In the genomic region with DNA sequence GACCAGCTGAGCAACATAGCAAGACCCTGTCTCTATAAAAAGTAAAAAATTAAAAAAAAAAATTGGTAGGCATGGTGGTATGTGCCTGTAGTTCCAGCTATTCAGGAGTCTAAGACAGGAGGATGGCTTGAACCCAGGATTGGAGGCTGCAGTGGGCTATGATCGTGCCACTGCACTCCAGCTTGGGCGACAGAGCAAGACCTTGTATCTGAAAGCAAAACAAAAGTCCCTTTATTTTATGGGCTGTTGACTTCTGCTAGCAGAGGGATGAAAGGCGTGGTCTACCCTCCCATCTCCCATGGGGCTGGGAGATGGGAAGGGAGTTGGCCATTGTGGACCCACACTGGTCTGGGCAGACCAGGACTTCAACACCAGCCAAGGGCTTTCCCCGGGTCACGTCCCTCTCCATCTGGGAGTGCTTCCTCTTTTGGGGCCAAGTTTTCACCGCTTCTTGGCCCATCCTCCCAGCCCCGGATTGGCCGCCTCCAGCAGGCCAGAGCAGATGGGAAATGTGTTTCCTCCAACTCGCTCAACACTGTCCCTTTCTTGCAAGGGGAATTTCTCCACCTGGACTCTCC, we compare ENCODE assay signal across 11 cellular contexts. TPM values are rescaled to one million over a fixed set of nuclear protein-coding genes. Genes with fewer than 3 reads are reported as not detected.
A peak's percentile ranks its signal among the peaks of the same experiment; 100 is the strongest.
DNase-seq lines count a peak whose midpoint lies in the region; ATAC-seq and TF ChIP-seq lines count a peak whose summit lies in the region.
"Had no signal": no experiment of that assay in that cellular context is flagged by ENCODE, and none has a peak within 500 bp of the region (broad histone marks: within the 10 kb centered on the region; RNA-seq: fewer than 3 reads in every experiment).

No MANE protein-coding gene starts in this region.

- CTCF ChIA-PET in activated CD8-positive, alpha-beta memory T cell treated with anti-CD3 and anti-CD28 coated beads, Interleukin-2, amount 10 ng/mL, durations not matched to agents 7 days and 5 days (lab: Charles Lee) = interaction anchor here (0.7 kb wide), 1 partner anchor 24 kb away, joined by 3 read pairs; no protein-coding TSS in a partner anchor

- H3K27me3 Mint-ChIP-seq in activated CD8-positive, alpha-beta memory T cell treated with anti-CD3 and anti-CD28 coated beads, Interleukin-2, amount 10 ng/mL, durations not matched to agents 7 days and 5 days = peaks cover 38% of the 10 kb centered on the region

- peak overlapping the region; percentile 99 for H3K9ac ChIP-seq in OCI-LY3 (ENCODE audit: low read length)

- ATAC-seq in GM18870 (IDR thresholded peaks at IDR 0.05; ENCODE audit: unreplicated experiment) (peak; percentile 6), HG02642 (IDR thresholded peaks at IDR 0.05; ENCODE audit: poor library complexity, unreplicated experiment) (no peak)
- no peak for ATAC-seq in activated CD8-positive, alpha-beta memory T cell treated with anti-CD3 and anti-CD28 coated beads, Interleukin-2, amount 10 ng/mL, durations not matched to agents 7 days and 5 days

- peaks cover 21% of the 10 kb centered on the region for H4K20me1 ChIP-seq in OCI-LY3 (ENCODE audit: insufficient read depth, low read length)

- H3K36me3 ChIP-seq in OCI-LY3 (replicated peaks; ENCODE audit: low read depth, low read length) (peaks cover 21% of the 10 kb centered on the region), cardiac muscle cell (no peaks in the 10 kb centered on the region)
- H3K36me3 ChIP-seq: adrenal gland had no signal

- no peak overlapping the region for H3K27ac Mint-ChIP-seq in activated CD8-positive, alpha-beta memory T cell treated with anti-CD3 and anti-CD28 coated beads, Interleukin-2, amount 10 ng/mL, durations not matched to agents 7 days and 5 days
- H3K27ac Mint-ChIP-seq: T-helper 1 cell treated with Interleukin-12 subunit alpha and Interleukin-12 subunit beta and Interleukin-4 antibody, amounts not matched to agents 30 μg/mL and 1 μg/mL, for 36 hours had no signal

- H2AFZ ChIP-seq in OCI-LY3 (ENCODE audit: low read depth, low read length) = no peak overlapping the region

- peaks cover 37% of the 10 kb centered on the region for H3K79me2 ChIP-seq in OCI-LY3 (ENCODE audit: low read length)

- peaks cover 4% of the 10 kb centered on the region for H3K36me3 Mint-ChIP-seq in activated CD8-positive, alpha-beta memory T cell treated with anti-CD3 and anti-CD28 coated beads, Interleukin-2, amount 10 ng/mL, durations not matched to agents 7 days and 5 days

- no peaks in the 10 kb centered on the region for H3K9me3 Mint-ChIP-seq in activated CD8-positive, alpha-beta memory T cell treated with anti-CD3 and anti-CD28 coated beads, Interleukin-2, amount 10 ng/mL, durations not matched to agents 7 days and 5 days (ENCODE audit: low read depth)
- H3K9me3 Mint-ChIP-seq: T-helper 1 cell treated with Interleukin-12 subunit alpha and Interleukin-12 subunit beta and Interleukin-4 antibody, amounts not matched to agents 30 μg/mL and 1 μg/mL, for 36 hours had no signal

- H3K27ac ChIP-seq in OCI-LY3 (ENCODE audit: low read length) = peak overlapping the region; percentile 96
- H3K27ac ChIP-seq in cardiac muscle cell = no peak overlapping the region
- H3K27ac ChIP-seq in substantia nigra (ENCODE audit: low read depth, low read length, poor library complexity, severe bottlenecking) = peak overlapping the region; percentile 86
- H3K27ac ChIP-seq: adrenal gland had no signal

- H3K4me1 ChIP-seq in OCI-LY3 (ENCODE audit: low read length) = peaks cover 45% of the 10 kb centered on the region
- peaks cover 5% of the 10 kb centered on the region for H3K4me1 ChIP-seq in cardiac muscle cell (ENCODE audit: low read depth)

- H3K4me3 ChIP-seq in OCI-LY3 (ENCODE audit: low read length) (peak overlapping the region; percentile 99), cardiac muscle cell (no peak overlapping the region)
- H3K4me3 ChIP-seq: adrenal gland had no signal

- H3K9me3 ChIP-seq in OCI-LY3 (ENCODE audit: insufficient read depth, low read length) (no peaks in the 10 kb centered on the region), cardiac muscle cell (ENCODE audit: low read depth) (no peaks in the 10 kb centered on the region)
- H3K9me3 ChIP-seq: adrenal gland had no signal

- no peak overlapping the region for H3K4me3 Mint-ChIP-seq in activated CD8-positive, alpha-beta memory T cell treated with anti-CD3 and anti-CD28 coated beads, Interleukin-2, amount 10 ng/mL, durations not matched to agents 7 days and 5 days

- H3K27me3 ChIP-seq in OCI-LY3 (ENCODE audit: low read depth, low read length) (no peaks in the 10 kb centered on the region), cardiac muscle cell (peaks cover 28% of the 10 kb centered on the region)

- peaks cover 31% of the 10 kb centered on the region for H3K4me1 Mint-ChIP-seq in activated CD8-positive, alpha-beta memory T cell treated with anti-CD3 and anti-CD28 coated beads, Interleukin-2, amount 10 ng/mL, durations not matched to agents 7 days and 5 days

- TF ChIP-seq CTCF in OCI-LY3 (IDR thresholded peaks at IDR 0.05; ENCODE audit: low read depth, low read length) (no peak), cardiac muscle cell (IDR thresholded peaks at IDR 0.05; ENCODE audit: low read depth, low read length) (no peak)

- H3K4me2 ChIP-seq in OCI-LY3 (ENCODE audit: low read length) = peak overlapping the region; percentile 97

- DNase-seq in cardiac muscle cell (ENCODE audit: low read depth in 1 of 2, low spot score in 1 of 2) = peak; percentile 1 to 59
- peak in 44 of 49 donors; percentile 9 to 78 (median 44) for DNase-seq in substantia nigra (lab: John Stamatoyannopoulos, UW)
- no peak for DNase-seq in SK-N-DZ (ENCODE audit: low spot score)
- DNase-seq in activated CD8-positive, alpha-beta memory T cell treated with anti-CD3 and anti-CD28 coated beads, Interleukin-2, amount 10 ng/mL, durations not matched to agents 7 days and 5 days = no peak
- DNase-seq in stimulated activated naive CD4-positive, alpha-beta T cell (lab: John Stamatoyannopoulos, UW) = no peak
- DNase-seq: IMR-90 had no signal

RNA-seq across cellular contexts. Expression of a gene that starts 2.2 kb away (rescaled TPM):
- 0.81 and 1.3 TPM in 2 replicates for total RNA-seq in cardiac muscle cell
- 1.5 and 3.0 TPM in 2 replicates for polyA plus RNA-seq in cardiac muscle cell
- 0.08 and 0.29 TPM in 2 replicates for polyA plus RNA-seq in SK-N-DZ (2014; cell fraction: cytosol; rRNA removed)
- not detected in 2 replicates for polyA plus RNA-seq in SK-N-DZ (2014; cell fraction: nucleus; rRNA removed)
- total RNA-seq in activated CD8-positive, alpha-beta memory T cell treated with anti-CD3 and anti-CD28 coated beads, Interleukin-2, amount 10 ng/mL, durations not matched to agents 7 days and 5 days = 10 to 100 TPM in 1 of 2 experiments, 1 to 10 TPM in 1; 4.7 to 18.5 TPM
- total RNA-seq: IMR-90 had no signal

RNA-seq across cellular contexts. Expression of a gene that starts 26.5 kb away (rescaled TPM):
- total RNA-seq in cardiac muscle cell = 10.5 and 18.2 TPM in 2 replicates
- 21.6 and 41.3 TPM in 2 replicates for polyA plus RNA-seq in cardiac muscle cell
- polyA plus RNA-seq in SK-N-DZ (2014; cell fraction: cytosol; rRNA removed) = 8.0 and 9.6 TPM in 2 replicates
- polyA plus RNA-seq in SK-N-DZ (2014; cell fraction: nucleus; rRNA removed) = 2.2 and 3.8 TPM in 2 replicates
- 1 to 10 TPM; 7.5 to 8.1 TPM for total RNA-seq in activated CD8-positive, alpha-beta memory T cell treated with anti-CD3 and anti-CD28 coated beads, Interleukin-2, amount 10 ng/mL, durations not matched to agents 7 days and 5 days
- total RNA-seq: IMR-90 had no signal
- polyA plus RNA-seq: IMR-90 had no signal

RNA-seq across cellular contexts. Expression of a gene that starts 47.0 kb away (rescaled TPM):
- total RNA-seq in cardiac muscle cell = 0.18 and 4.9 TPM in 2 replicates
- 1.8 and 10.4 TPM in 2 replicates for polyA plus RNA-seq in cardiac muscle cell
- not detected in 2 replicates for polyA plus RNA-seq in SK-N-DZ (2014; cell fraction: cytosol; rRNA removed)
- 0.72 TPM in 1 of 2 replicates, not detected in the other for polyA plus RNA-seq in SK-N-DZ (2014; cell fraction: nucleus; rRNA removed)
- total RNA-seq in activated CD8-positive, alpha-beta memory T cell treated with anti-CD3 and anti-CD28 coated beads, Interleukin-2, amount 10 ng/mL, durations not matched to agents 7 days and 5 days = 100 to 1,000 TPM; 100 to 113 TPM
- total RNA-seq: IMR-90 had no signal
- polyA plus RNA-seq: IMR-90 had no signal

Comparison
In these comparisons a context has a peak if more than half of its experiments do, and no peak if none do; other contexts are left out.
1. DNase-seq: peak in cardiac muscle cell (2 of 2) and substantia nigra (44 of 49); none in SK-N-DZ (single experiment), activated CD8-positive, alpha-beta memory T cell treated with anti-CD3 and anti-CD28 coated beads, Interleukin-2, amount 10 ng/mL, durations not matched to agents 7 days and 5 days (single experiment) and stimulated activated naive CD4-positive, alpha-beta T cell (0 of 6).
2. RNA of a gene that starts 47.0 kb away (total RNA-seq): 100 to 113 TPM in activated CD8-positive, alpha-beta memory T cell treated with anti-CD3 and anti-CD28 coated beads, Interleukin-2, amount 10 ng/mL, durations not matched to agents 7 days and 5 days; 0.18 to 4.9 TPM in cardiac muscle cell; every median in the first group is over 10 times any median in the second.